Comparison of ENCODE assay signal across 1 cellular context in the genomic region with DNA sequence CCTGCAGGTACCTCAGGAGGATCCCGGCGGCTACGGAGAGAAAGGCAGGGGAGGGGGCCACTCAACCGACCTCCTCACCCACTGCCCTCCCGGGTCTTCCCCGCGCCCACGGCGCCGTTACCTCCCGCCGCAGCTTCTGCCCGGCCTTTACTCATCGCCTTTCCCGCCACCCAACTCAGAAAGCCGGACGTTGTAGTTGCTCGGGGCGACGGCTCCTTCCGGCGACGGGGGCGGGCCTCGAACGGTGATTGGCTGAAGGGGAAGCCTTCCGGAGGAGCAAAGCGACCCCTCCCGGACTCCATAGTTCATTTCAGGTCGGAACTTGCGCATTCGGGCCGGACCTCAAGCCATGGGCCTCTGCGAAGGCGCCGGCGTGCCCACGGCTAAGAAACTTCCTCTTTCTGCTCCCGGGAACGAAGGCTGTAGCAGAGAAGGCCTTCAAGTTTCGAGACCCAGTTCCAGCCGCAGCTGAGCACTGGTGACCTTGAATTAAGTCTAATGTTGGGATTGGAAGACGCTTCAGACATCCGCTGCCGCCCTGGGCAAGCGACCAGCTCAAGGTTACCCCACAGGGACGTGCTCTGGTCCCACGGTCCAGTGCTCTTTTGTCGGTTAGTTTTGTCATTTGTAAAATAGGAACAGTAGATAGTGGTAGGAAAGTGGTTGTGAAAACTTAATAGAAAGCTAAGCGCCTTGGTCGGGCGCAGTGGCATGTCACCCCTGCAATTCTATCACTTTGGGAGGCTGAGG.
A peak's percentile ranks its signal among the peaks of the same experiment; 100 is the strongest.
TF ChIP-seq lines count a peak whose summit lies in the region.

Gene PSMC3IP, minus strand, starts transcription at position 198 of the 750 bp plus-strand sequence. Its CDS starts 43 bp downstream, at position 155.

TF ChIP-seq in K562, 482 proteins besides CTCF, POLR2A, EP300 and RAD21 (continued from another document and continues in another):
- TF ChIP-seq, protein P1, sequence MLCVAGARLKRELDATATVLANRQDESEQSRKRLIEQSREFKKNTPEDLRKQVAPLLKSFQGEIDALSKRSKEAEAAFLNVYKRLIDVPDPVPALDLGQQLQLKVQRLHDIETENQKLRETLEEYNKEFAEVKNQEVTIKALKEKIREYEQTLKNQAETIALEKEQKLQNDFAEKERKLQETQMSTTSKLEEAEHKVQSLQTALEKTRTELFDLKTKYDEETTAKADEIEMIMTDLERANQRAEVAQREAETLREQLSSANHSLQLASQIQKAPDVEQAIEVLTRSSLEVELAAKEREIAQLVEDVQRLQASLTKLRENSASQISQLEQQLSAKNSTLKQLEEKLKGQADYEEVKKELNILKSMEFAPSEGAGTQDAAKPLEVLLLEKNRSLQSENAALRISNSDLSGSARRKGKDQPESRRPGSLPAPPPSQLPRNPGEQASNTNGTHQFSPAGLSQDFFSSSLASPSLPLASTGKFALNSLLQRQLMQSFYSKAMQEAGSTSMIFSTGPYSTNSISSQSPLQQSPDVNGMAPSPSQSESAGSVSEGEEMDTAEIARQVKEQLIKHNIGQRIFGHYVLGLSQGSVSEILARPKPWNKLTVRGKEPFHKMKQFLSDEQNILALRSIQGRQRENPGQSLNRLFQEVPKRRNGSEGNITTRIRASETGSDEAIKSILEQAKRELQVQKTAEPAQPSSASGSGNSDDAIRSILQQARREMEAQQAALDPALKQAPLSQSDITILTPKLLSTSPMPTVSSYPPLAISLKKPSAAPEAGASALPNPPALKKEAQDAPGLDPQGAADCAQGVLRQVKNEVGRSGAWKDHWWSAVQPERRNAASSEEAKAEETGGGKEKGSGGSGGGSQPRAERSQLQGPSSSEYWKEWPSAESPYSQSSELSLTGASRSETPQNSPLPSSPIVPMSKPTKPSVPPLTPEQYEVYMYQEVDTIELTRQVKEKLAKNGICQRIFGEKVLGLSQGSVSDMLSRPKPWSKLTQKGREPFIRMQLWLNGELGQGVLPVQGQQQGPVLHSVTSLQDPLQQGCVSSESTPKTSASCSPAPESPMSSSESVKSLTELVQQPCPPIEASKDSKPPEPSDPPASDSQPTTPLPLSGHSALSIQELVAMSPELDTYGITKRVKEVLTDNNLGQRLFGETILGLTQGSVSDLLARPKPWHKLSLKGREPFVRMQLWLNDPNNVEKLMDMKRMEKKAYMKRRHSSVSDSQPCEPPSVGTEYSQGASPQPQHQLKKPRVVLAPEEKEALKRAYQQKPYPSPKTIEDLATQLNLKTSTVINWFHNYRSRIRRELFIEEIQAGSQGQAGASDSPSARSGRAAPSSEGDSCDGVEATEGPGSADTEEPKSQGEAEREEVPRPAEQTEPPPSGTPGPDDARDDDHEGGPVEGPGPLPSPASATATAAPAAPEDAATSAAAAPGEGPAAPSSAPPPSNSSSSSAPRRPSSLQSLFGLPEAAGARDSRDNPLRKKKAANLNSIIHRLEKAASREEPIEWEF (CRISPR knock-in tag; IDR thresholded peaks at IDR 0.05) = no peak
- TF ChIP-seq HDAC3 (IDR thresholded peaks at IDR 0.05; ENCODE audit: borderline replicate concordance, partially characterized antibody) = no peak
- no peak for TF ChIP-seq ILK (tag; IDR thresholded peaks at IDR 0.05; ENCODE audit: borderline replicate concordance, low read depth)
- no peak for TF ChIP-seq PPARD (CRISPR knock-in tag; IDR thresholded peaks at IDR 0.05)
- TF ChIP-seq HDAC8 (tag; IDR thresholded peaks at IDR 0.05) = 0 out of 2 replicates have a peak, but pooled peaks have one; percentile 15
- TF ChIP-seq ZNF318 (IDR thresholded peaks at IDR 0.05; ENCODE audit: borderline replicate concordance in 1 of 2, low read depth in 1 of 2) = no peak
- TF ChIP-seq, protein P2, sequence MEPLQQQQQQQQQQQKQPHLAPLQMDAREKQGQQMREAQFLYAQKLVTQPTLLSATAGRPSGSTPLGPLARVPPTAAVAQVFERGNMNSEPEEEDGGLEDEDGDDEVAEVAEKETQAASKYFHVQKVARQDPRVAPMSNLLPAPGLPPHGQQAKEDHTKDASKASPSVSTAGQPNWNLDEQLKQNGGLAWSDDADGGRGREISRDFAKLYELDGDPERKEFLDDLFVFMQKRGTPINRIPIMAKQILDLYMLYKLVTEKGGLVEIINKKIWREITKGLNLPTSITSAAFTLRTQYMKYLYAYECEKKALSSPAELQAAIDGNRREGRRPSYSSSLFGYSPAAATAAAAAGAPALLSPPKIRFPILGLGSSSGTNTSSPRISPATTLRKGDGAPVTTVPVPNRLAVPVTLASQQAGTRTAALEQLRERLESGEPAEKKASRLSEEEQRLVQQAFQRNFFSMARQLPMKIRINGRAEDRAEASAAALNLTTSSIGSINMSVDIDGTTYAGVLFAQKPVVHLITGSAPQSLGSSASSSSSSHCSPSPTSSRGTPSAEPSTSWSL (CRISPR knock-in tag; IDR thresholded peaks at IDR 0.05; ENCODE audit: borderline replicate concordance) = no peak
- no peak for TF ChIP-seq SNRNP70 (optimal IDR thresholded peaks at IDR 0.05; ENCODE audit: low read depth, low read length)
- TF ChIP-seq PHB (CRISPR knock-in tag; IDR thresholded peaks at IDR 0.05) = no peak
- TF ChIP-seq POLR2AphosphoS2 (IDR thresholded peaks at IDR 0.05; ENCODE audit: low read length) = peak; percentile 93; the same call in 1 of the 2 replicates
- no peak for TF ChIP-seq SAFB2 (IDR thresholded peaks at IDR 0.05; ENCODE audit: borderline replicate concordance, low read depth, low read length, severe bottlenecking)
- TF ChIP-seq, protein P3, sequence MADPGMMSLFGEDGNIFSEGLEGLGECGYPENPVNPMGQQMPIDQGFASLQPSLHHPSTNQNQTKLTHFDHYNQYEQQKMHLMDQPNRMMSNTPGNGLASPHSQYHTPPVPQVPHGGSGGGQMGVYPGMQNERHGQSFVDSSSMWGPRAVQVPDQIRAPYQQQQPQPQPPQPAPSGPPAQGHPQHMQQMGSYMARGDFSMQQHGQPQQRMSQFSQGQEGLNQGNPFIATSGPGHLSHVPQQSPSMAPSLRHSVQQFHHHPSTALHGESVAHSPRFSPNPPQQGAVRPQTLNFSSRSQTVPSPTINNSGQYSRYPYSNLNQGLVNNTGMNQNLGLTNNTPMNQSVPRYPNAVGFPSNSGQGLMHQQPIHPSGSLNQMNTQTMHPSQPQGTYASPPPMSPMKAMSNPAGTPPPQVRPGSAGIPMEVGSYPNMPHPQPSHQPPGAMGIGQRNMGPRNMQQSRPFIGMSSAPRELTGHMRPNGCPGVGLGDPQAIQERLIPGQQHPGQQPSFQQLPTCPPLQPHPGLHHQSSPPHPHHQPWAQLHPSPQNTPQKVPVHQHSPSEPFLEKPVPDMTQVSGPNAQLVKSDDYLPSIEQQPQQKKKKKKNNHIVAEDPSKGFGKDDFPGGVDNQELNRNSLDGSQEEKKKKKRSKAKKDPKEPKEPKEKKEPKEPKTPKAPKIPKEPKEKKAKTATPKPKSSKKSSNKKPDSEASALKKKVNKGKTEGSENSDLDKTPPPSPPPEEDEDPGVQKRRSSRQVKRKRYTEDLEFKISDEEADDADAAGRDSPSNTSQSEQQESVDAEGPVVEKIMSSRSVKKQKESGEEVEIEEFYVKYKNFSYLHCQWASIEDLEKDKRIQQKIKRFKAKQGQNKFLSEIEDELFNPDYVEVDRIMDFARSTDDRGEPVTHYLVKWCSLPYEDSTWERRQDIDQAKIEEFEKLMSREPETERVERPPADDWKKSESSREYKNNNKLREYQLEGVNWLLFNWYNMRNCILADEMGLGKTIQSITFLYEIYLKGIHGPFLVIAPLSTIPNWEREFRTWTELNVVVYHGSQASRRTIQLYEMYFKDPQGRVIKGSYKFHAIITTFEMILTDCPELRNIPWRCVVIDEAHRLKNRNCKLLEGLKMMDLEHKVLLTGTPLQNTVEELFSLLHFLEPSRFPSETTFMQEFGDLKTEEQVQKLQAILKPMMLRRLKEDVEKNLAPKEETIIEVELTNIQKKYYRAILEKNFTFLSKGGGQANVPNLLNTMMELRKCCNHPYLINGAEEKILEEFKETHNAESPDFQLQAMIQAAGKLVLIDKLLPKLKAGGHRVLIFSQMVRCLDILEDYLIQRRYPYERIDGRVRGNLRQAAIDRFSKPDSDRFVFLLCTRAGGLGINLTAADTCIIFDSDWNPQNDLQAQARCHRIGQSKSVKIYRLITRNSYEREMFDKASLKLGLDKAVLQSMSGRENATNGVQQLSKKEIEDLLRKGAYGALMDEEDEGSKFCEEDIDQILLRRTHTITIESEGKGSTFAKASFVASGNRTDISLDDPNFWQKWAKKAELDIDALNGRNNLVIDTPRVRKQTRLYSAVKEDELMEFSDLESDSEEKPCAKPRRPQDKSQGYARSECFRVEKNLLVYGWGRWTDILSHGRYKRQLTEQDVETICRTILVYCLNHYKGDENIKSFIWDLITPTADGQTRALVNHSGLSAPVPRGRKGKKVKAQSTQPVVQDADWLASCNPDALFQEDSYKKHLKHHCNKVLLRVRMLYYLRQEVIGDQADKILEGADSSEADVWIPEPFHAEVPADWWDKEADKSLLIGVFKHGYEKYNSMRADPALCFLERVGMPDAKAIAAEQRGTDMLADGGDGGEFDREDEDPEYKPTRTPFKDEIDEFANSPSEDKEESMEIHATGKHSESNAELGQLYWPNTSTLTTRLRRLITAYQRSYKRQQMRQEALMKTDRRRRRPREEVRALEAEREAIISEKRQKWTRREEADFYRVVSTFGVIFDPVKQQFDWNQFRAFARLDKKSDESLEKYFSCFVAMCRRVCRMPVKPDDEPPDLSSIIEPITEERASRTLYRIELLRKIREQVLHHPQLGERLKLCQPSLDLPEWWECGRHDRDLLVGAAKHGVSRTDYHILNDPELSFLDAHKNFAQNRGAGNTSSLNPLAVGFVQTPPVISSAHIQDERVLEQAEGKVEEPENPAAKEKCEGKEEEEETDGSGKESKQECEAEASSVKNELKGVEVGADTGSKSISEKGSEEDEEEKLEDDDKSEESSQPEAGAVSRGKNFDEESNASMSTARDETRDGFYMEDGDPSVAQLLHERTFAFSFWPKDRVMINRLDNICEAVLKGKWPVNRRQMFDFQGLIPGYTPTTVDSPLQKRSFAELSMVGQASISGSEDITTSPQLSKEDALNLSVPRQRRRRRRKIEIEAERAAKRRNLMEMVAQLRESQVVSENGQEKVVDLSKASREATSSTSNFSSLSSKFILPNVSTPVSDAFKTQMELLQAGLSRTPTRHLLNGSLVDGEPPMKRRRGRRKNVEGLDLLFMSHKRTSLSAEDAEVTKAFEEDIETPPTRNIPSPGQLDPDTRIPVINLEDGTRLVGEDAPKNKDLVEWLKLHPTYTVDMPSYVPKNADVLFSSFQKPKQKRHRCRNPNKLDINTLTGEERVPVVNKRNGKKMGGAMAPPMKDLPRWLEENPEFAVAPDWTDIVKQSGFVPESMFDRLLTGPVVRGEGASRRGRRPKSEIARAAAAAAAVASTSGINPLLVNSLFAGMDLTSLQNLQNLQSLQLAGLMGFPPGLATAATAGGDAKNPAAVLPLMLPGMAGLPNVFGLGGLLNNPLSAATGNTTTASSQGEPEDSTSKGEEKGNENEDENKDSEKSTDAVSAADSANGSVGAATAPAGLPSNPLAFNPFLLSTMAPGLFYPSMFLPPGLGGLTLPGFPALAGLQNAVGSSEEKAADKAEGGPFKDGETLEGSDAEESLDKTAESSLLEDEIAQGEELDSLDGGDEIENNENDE (IDR thresholded peaks at IDR 0.05; ENCODE audit: low read depth, low read length) = no peak
- TF ChIP-seq FOXP1 (CRISPR knock-in tag; IDR thresholded peaks at IDR 0.05) = no peak
- no peak for TF ChIP-seq POLR3A (IDR thresholded peaks at IDR 0.05; ENCODE audit: borderline replicate concordance, extremely low read depth, insufficient read depth, insufficient read length)
- TF ChIP-seq, protein P4, sequence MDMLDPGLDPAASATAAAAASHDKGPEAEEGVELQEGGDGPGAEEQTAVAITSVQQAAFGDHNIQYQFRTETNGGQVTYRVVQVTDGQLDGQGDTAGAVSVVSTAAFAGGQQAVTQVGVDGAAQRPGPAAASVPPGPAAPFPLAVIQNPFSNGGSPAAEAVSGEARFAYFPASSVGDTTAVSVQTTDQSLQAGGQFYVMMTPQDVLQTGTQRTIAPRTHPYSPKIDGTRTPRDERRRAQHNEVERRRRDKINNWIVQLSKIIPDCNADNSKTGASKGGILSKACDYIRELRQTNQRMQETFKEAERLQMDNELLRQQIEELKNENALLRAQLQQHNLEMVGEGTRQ (CRISPR knock-in tag; IDR thresholded peaks at IDR 0.05) = no peak
- TF ChIP-seq PTBP1 (IDR thresholded peaks at IDR 0.05; ENCODE audit: low read depth, low read length) = 0 out of 2 replicates have a peak, but pooled peaks have one; percentile 28
- TF ChIP-seq C11orf30 (IDR thresholded peaks at IDR 0.05; ENCODE audit: low read depth) = peak; percentile 84
